ENCODE assay signal across 8 cellular contexts in genomic region chr2:223601932-223602676, GRCh38. TPM values are rescaled to one million over a fixed set of nuclear protein-coding genes. Genes with fewer than 3 reads are reported as not detected.
DNase-seq lines count a peak whose midpoint lies in the region; ATAC-seq and TF ChIP-seq lines count a peak whose summit lies in the region.

TSS of gene SCG2 (minus strand) at chr2:223602361. CDS start at chr2:223599282, 3,079 bp downstream.

- H3K27ac ChIP-seq in ovary, result no peak within 1 kb of the TSS

- no peak within 1 kb of the TSS for H3K27ac Mint-ChIP-seq in activated T-helper 1 cell treated with anti-CD3 and anti-CD28 coated beads, Interleukin-12 subunit alpha, Interleukin-12 subunit beta, Interleukin-2, Interleukin-4 antibody, amounts not matched to agents 30 ng/mL and 10 ng/mL and 1 ng/mL, durations not matched to agents 14 hours and 24 hours and 36 hours

- H3K27me3 Mint-ChIP-seq in activated T-helper 1 cell treated with anti-CD3 and anti-CD28 coated beads, Interleukin-12 subunit alpha, Interleukin-12 subunit beta, Interleukin-2, Interleukin-4 antibody, amounts not matched to agents 30 ng/mL and 10 ng/mL and 1 ng/mL, durations not matched to agents 14 hours and 24 hours and 36 hours (ENCODE audit: insufficient read depth), result peaks cover 5% of the 10 kb centered on the region

- H3K4me3 Mint-ChIP-seq in activated T-helper 1 cell treated with anti-CD3 and anti-CD28 coated beads, Interleukin-12 subunit alpha, Interleukin-12 subunit beta, Interleukin-2, Interleukin-4 antibody, amounts not matched to agents 30 ng/mL and 10 ng/mL and 1 ng/mL, durations not matched to agents 14 hours and 24 hours and 36 hours, result no peak within 1 kb of the TSS

- 5 to 7% (median 6%) methylated on average over 17 of the region's 17 CpGs for WGBS in ovary, 3 donors

- H3K4me3 ChIP-seq in ovary, result no peak within 1 kb of the TSS

- no peaks in the 10 kb centered on the region for H3K9me3 Mint-ChIP-seq in activated T-helper 1 cell treated with anti-CD3 and anti-CD28 coated beads, Interleukin-12 subunit alpha, Interleukin-12 subunit beta, Interleukin-2, Interleukin-4 antibody, amounts not matched to agents 30 ng/mL and 10 ng/mL and 1 ng/mL, durations not matched to agents 14 hours and 24 hours and 36 hours

- H3K36me3 ChIP-seq in ovary, result no peaks in the 10 kb centered on the region

- no peaks in the 10 kb centered on the region for H3K9me3 ChIP-seq in ovary

- DNase-seq in Ammon's horn (ENCODE audit: low spot score) (peak; percentile 86), NCI-H510A treated with DMSO at 0.1 percent for 48 hours (lab: John Stamatoyannopoulos, UW) (peak; percentile 91), glomerular visceral epithelial cell (ENCODE audit: extremely low spot score) (peak; percentile 80), ovary (peak; percentile 67 to 84 (median 81))
- DNase-seq in activated T-helper 1 cell treated with anti-CD3 and anti-CD28 coated beads, Interleukin-12 subunit alpha, Interleukin-12 subunit beta, Interleukin-2, Interleukin-4 antibody, amounts not matched to agents 30 ng/mL and 10 ng/mL and 1 ng/mL, durations not matched to agents 14 hours and 24 hours and 36 hours (ENCODE audit: low spot score), result peak; percentile 21

- intact Hi-C loops in activated T-helper 1 cell treated with anti-CD3 and anti-CD28 coated beads, Interleukin-12 subunit alpha, Interleukin-12 subunit beta, Interleukin-2, Interleukin-4 antibody, amounts not matched to agents 30 ng/mL and 10 ng/mL and 1 ng/mL, durations not matched to agents 14 hours and 24 hours and 36 hours (cut with micrococcal nuclease), result no loop called here
- intact Hi-C loops in ovary (cut with DNase I), result loop anchor here in 2 of 4 donors (10.0 kb wide), 1 partner anchor 627 kb away; no protein-coding TSS in a partner anchor

- no peaks in the 10 kb centered on the region for H3K4me1 ChIP-seq in ovary (ENCODE audit: insufficient read depth)

- peak in 2 of 3 donors; percentile 23 to 27 for TF ChIP-seq CTCF in ovary (IDR thresholded peaks at IDR 0.05)

- H3K36me3 Mint-ChIP-seq in activated T-helper 1 cell treated with anti-CD3 and anti-CD28 coated beads, Interleukin-12 subunit alpha, Interleukin-12 subunit beta, Interleukin-2, Interleukin-4 antibody, amounts not matched to agents 30 ng/mL and 10 ng/mL and 1 ng/mL, durations not matched to agents 14 hours and 24 hours and 36 hours (ENCODE audit: low read depth), result no peaks in the 10 kb centered on the region

- no peak for TF ChIP-seq POLR2A in ovary (IDR thresholded peaks at IDR 0.05)

- no peak for TF ChIP-seq EP300 in ovary (IDR thresholded peaks at IDR 0.05)

- no peaks in the 10 kb centered on the region for H3K27me3 ChIP-seq in ovary

- no peaks in the 10 kb centered on the region for H3K4me1 Mint-ChIP-seq in activated T-helper 1 cell treated with anti-CD3 and anti-CD28 coated beads, Interleukin-12 subunit alpha, Interleukin-12 subunit beta, Interleukin-2, Interleukin-4 antibody, amounts not matched to agents 30 ng/mL and 10 ng/mL and 1 ng/mL, durations not matched to agents 14 hours and 24 hours and 36 hours (ENCODE audit: low read depth)

- ATAC-seq in GM18909 (IDR thresholded peaks at IDR 0.05; ENCODE audit: poor library complexity, unreplicated experiment), result peak; percentile 86
- peak; percentile 85 for ATAC-seq in HG03342 (IDR thresholded peaks at IDR 0.05; ENCODE audit: unreplicated experiment)
- ATAC-seq in GM21825 (IDR thresholded peaks at IDR 0.05; ENCODE audit: unreplicated experiment), result no peak

RNA-seq across cellular contexts. Expression of gene SCG2, which starts in this region (rescaled TPM):
- not detected in 2 replicates for total RNA-seq in activated T-helper 1 cell treated with anti-CD3 and anti-CD28 coated beads, Interleukin-12 subunit alpha, Interleukin-12 subunit beta, Interleukin-2, Interleukin-4 antibody, amounts not matched to agents 30 ng/mL and 10 ng/mL and 1 ng/mL, durations not matched to agents 14 hours and 24 hours and 36 hours
- total RNA-seq in ovary, result 1 to 10 TPM in 4 of 7 donors, under 1 TPM in 3; 0.18 to 6.3 (median 2.6) TPM
- polyA plus RNA-seq in ovary, result 1 to 10 TPM; 2.0 to 3.6 TPM

Comparison
In these comparisons a context has a peak if more than half of its experiments do, and no peak if none do; other contexts are left out.
1. Peak in DNase-seq in activated T-helper 1 cell treated with anti-CD3 and anti-CD28 coated beads, Interleukin-12 subunit alpha, Interleukin-12 subunit beta, Interleukin-2, Interleukin-4 antibody, amounts not matched to agents 30 ng/mL and 10 ng/mL and 1 ng/mL, durations not matched to agents 14 hours and 24 hours and 36 hours; RNA of the gene not detected or under 1 TPM.
2. DNase-seq: peak in every context shown above with its lines; median percentile 91 in NCI-H510A treated with DMSO at 0.1 percent for 48 hours; 86 in Ammon's horn; 81 in ovary; 80 in glomerular visceral epithelial cell; 21 in activated T-helper 1 cell treated with anti-CD3 and anti-CD28 coated beads, Interleukin-12 subunit alpha, Interleukin-12 subunit beta, Interleukin-2, Interleukin-4 antibody, amounts not matched to agents 30 ng/mL and 10 ng/mL and 1 ng/mL, durations not matched to agents 14 hours and 24 hours and 36 hours.